ENCODE assay signal across 23 cellular contexts in the genomic region with DNA sequence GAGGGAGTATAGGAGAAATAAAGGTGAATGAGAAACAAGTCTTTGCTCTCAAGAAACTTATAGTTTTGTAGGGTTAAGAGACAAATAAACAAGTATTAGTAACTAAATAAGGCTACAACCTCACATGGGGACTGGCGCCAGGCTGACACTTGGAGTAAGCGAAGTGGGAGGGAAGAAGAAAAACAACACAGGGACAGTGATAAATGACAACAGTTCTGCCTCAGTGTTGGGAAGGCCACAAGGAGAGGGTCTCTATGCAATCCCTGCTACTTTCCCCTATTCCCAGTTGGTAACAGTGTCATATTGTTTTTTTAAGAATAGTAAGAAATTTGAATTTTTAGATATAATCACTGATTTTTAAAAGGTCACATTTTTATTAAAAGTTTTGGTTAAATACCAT.
"Had no signal": no experiment of that assay in that cellular context is flagged by ENCODE, and none has a peak within 500 bp of the region (broad histone marks: within the 10 kb centered on the region; RNA-seq: fewer than 3 reads in every experiment).

No MANE protein-coding gene starts in this region.

- H3K27ac Mint-ChIP-seq: immature natural killer cell; mesothelial cell of epicardium; natural killer cell; progenitor cell of endocrine pancreas; stimulated activated memory B cell treated with anti-CD40 and anti-IgM and Interleukin-4, amounts not matched to agents 10 μg/mL and 1 μg/mL and 100 μg/mL, for 72 hours; stimulated activated naive CD8-positive, alpha-beta T cell treated with anti-CD3 and anti-CD28 coated beads, Interleukin-15, amount 100 ng/mL, for 72 hours; type B pancreatic cell had no signal

- H3K9me3 ChIP-seq: left ventricle myocardium inferior, ovary, right atrium auricular region, right lobe of liver, tibial nerve, vagina had no signal

- ATAC-seq: left colon; natural killer cell; right lobe of liver; stimulated activated memory B cell treated with anti-CD40 and anti-IgM and Interleukin-4, amounts not matched to agents 10 μg/mL and 1 μg/mL and 100 μg/mL, for 72 hours; stimulated activated naive CD8-positive, alpha-beta T cell treated with anti-CD3 and anti-CD28 coated beads, Interleukin-15, amount 100 ng/mL, for 72 hours had no signal

- H3K36me3 Mint-ChIP-seq: immature natural killer cell, mesothelial cell of epicardium, naive B cell, natural killer cell, type B pancreatic cell had no signal

- H3K4me3 Mint-ChIP-seq: immature natural killer cell; mesothelial cell of epicardium; natural killer cell; stimulated activated memory B cell treated with anti-CD40 and anti-IgM and Interleukin-4, amounts not matched to agents 10 μg/mL and 1 μg/mL and 100 μg/mL, for 72 hours; stimulated activated naive CD8-positive, alpha-beta T cell treated with anti-CD3 and anti-CD28 coated beads, Interleukin-15, amount 100 ng/mL, for 72 hours; type B pancreatic cell had no signal

- DNase-seq: hypothalamus; immature natural killer cell; kidney; left colon; left ventricle myocardium inferior; naive B cell; natural killer cell; ovary; right lobe of liver; stimulated activated CD4-positive, alpha-beta T cell treated with anti-CD3 and anti-CD28 coated beads, Interleukin-1b, Interleukin-23, amount 100 ng/mL, for 48 hours; stimulated activated CD4-positive, alpha-beta T cell treated with anti-CD3 and anti-CD28 coated beads, Interleukin-2, amount 100 ng/mL, for 48 hours; stimulated activated CD4-positive, alpha-beta T cell treated with anti-CD3 and anti-CD28 coated beads, Interleukin-4, amount 100 ng/mL, for 4 hours; stimulated activated CD8-positive, alpha-beta memory T cell treated with anti-CD3 and anti-CD28 coated beads, Interleukin-4, amount 100 ng/mL, for 48 hours; stimulated activated naive CD4-positive, alpha-beta T cell treated with Interleukin-2 at 50 U/mL for 16 hours; stimulated activated naive CD8-positive, alpha-beta T cell treated with anti-CD3 and anti-CD28 coated beads, Interleukin-15, amount 100 ng/mL, for 72 hours; substantia nigra had no signal

- H3K9me3 Mint-ChIP-seq: immature natural killer cell; mesothelial cell of epicardium; naive B cell; natural killer cell; stimulated activated memory B cell treated with anti-CD40 and anti-IgM and Interleukin-4, amounts not matched to agents 10 μg/mL and 1 μg/mL and 100 μg/mL, for 72 hours; stimulated activated naive CD8-positive, alpha-beta T cell treated with anti-CD3 and anti-CD28 coated beads, Interleukin-15, amount 100 ng/mL, for 72 hours; type B pancreatic cell had no signal

- H3K27me3 Mint-ChIP-seq: naive B cell; progenitor cell of endocrine pancreas; stimulated activated memory B cell treated with anti-CD40 and anti-IgM and Interleukin-4, amounts not matched to agents 10 μg/mL and 1 μg/mL and 100 μg/mL, for 72 hours; stimulated activated naive CD8-positive, alpha-beta T cell treated with anti-CD3 and anti-CD28 coated beads, Interleukin-15, amount 100 ng/mL, for 72 hours; type B pancreatic cell had no signal
